Comparison of ENCODE assay signal across 9 cellular contexts in genomic region chr15:88648357-88649214, GRCh38. TPM values are rescaled to one million over a fixed set of nuclear protein-coding genes. Genes with fewer than 3 reads are reported as not detected.
DNase-seq lines count a peak whose midpoint lies in the region; ATAC-seq and TF ChIP-seq lines count a peak whose summit lies in the region.
"Had no signal": no experiment of that assay in that cellular context is flagged by ENCODE, and none has a peak within 500 bp of the region (broad histone marks: within the 10 kb centered on the region; RNA-seq: fewer than 3 reads in every experiment).

No MANE protein-coding gene starts in this region.

- BruUV-seq in PC-3 (replicated peaks; lab: Mats Ljungman, UMichigan): TSS peak; percentile 14

- H3K36me3 ChIP-seq in ACC112 (ENCODE audit: insufficient read depth, low read length): no peaks in the 10 kb centered on the region
- H3K36me3 ChIP-seq in PC-3 (ENCODE audit: low read depth, low read length): no peaks in the 10 kb centered on the region
- H3K36me3 ChIP-seq in mucosa of stomach (ENCODE audit: control insufficient read depth, insufficient read depth, low read length): no peaks in the 10 kb centered on the region

- H3K4me2 ChIP-seq in PC-3 (ENCODE audit: low read length): peak overlapping the region; percentile 75

- peak; percentile 67 for ATAC-seq in PC-3

- H3K9me2 ChIP-seq in PC-3 (replicated peaks; ENCODE audit: low read length): no peaks in the 10 kb centered on the region

- no peaks in the 10 kb centered on the region for H3K27me3 Mint-ChIP-seq in dendritic cell treated with granulocyte-macrophage colony-stimulating factor and Interleukin-4, amounts not matched to agents 40 ng/mL and 50 ng/mL, for 4 days

- DNase-seq in PC-3: peak; percentile 64
- DNase-seq in RPMI8226: no peak
- DNase-seq in middle frontal gyrus (ENCODE audit: extremely low spot score, low spot score): no peak
- no peak for DNase-seq in NCI-H1092 (lab: John Stamatoyannopoulos, UW)
- DNase-seq in NCI-H345 (lab: John Stamatoyannopoulos, UW): no peak

- H3K4me1 ChIP-seq in ACC112 (ENCODE audit: control insufficient read depth, insufficient read depth, low read length, unreplicated experiment) (peaks cover 22% of the 10 kb centered on the region), PC-3 (ENCODE audit: insufficient read depth, low read length) (peaks cover 32% of the 10 kb centered on the region), mucosa of stomach (ENCODE audit: control insufficient read depth, insufficient read depth, low read length) (peaks cover 35% of the 10 kb centered on the region)

- CTCF ChIA-PET in PC-3 (lab: Charles Lee): no interaction called here

- intact Hi-C loops in PC-3 (cut with micrococcal nuclease): no loop called here
- intact Hi-C loops in dendritic cell treated with granulocyte-macrophage colony-stimulating factor and Interleukin-4, amounts not matched to agents 40 ng/mL and 50 ng/mL, for 4 days (cut with micrococcal nuclease): no loop called here

- H3K27me3 ChIP-seq in ACC112 (ENCODE audit: insufficient read depth, low read length): no peaks in the 10 kb centered on the region
- H3K27me3 ChIP-seq in PC-3 (ENCODE audit: low read length): no peaks in the 10 kb centered on the region
- H3K27me3 ChIP-seq in mucosa of stomach (ENCODE audit: control insufficient read depth, insufficient read depth, low read length): no peaks in the 10 kb centered on the region

- no peaks in the 10 kb centered on the region for H3F3A ChIP-seq in PC-3 (ENCODE audit: low read length, unreplicated experiment)

- H4K20me1 ChIP-seq in PC-3 (ENCODE audit: low read length): no peaks in the 10 kb centered on the region

- H3K4me3 Mint-ChIP-seq in dendritic cell treated with granulocyte-macrophage colony-stimulating factor and Interleukin-4, amounts not matched to agents 40 ng/mL and 50 ng/mL, for 4 days: no peak overlapping the region
- H3K4me3 Mint-ChIP-seq: mesothelial cell of epicardium had no signal

- peak overlapping the region; percentile 21 for H3K27ac Mint-ChIP-seq in dendritic cell treated with granulocyte-macrophage colony-stimulating factor and Interleukin-4, amounts not matched to agents 40 ng/mL and 50 ng/mL, for 4 days
- H3K27ac Mint-ChIP-seq: mesothelial cell of epicardium had no signal

- H3K9me3 Mint-ChIP-seq in dendritic cell treated with granulocyte-macrophage colony-stimulating factor and Interleukin-4, amounts not matched to agents 40 ng/mL and 50 ng/mL, for 4 days: no peaks in the 10 kb centered on the region
- H3K9me3 Mint-ChIP-seq: mesothelial cell of epicardium had no signal

- peak overlapping the region; percentile 28; the same call in 1 of the 2 replicates for H3K4me3 ChIP-seq in ACC112 (ENCODE audit: low read depth, low read length)
- peak overlapping the region; percentile 40 for H3K4me3 ChIP-seq in PC-3 (ENCODE audit: low read length)
- H3K4me3 ChIP-seq in mucosa of stomach (ENCODE audit: low read length): peak overlapping the region; percentile 16

- H3K36me3 Mint-ChIP-seq in dendritic cell treated with granulocyte-macrophage colony-stimulating factor and Interleukin-4, amounts not matched to agents 40 ng/mL and 50 ng/mL, for 4 days (ENCODE audit: low read depth): no peaks in the 10 kb centered on the region
- H3K36me3 Mint-ChIP-seq: mesothelial cell of epicardium had no signal

- TF ChIP-seq CTCF in PC-3 (conservative IDR thresholded peaks at IDR 0.05; ENCODE audit: low read depth, low read length): no peak

- H3K9ac ChIP-seq in PC-3 (ENCODE audit: low read length): peak overlapping the region; percentile 88
- H3K9ac ChIP-seq in mucosa of stomach (ENCODE audit: low read length): peak overlapping the region; percentile 60

- POLR2A ChIA-PET in PC-3 (lab: Charles Lee; ENCODE audit: unreplicated experiment): no interaction called here

- peak overlapping the region; percentile 95 for H3K27ac ChIP-seq in ACC112 (ENCODE audit: low read depth, low read length)
- H3K27ac ChIP-seq in PC-3 (ENCODE audit: low read length): peak overlapping the region; percentile 99

- H3K9me3 ChIP-seq in PC-3 (ENCODE audit: low read length) (no peaks in the 10 kb centered on the region), mucosa of stomach (ENCODE audit: control insufficient read depth, low read length) (no peaks in the 10 kb centered on the region)

- peaks cover 13% of the 10 kb centered on the region for H3K4me1 Mint-ChIP-seq in dendritic cell treated with granulocyte-macrophage colony-stimulating factor and Interleukin-4, amounts not matched to agents 40 ng/mL and 50 ng/mL, for 4 days (ENCODE audit: low read depth)

- H2AFZ ChIP-seq in ACC112 (ENCODE audit: low read length, unreplicated experiment): no peak overlapping the region
- no peak overlapping the region for H2AFZ ChIP-seq in PC-3 (ENCODE audit: low read length)

- H3K79me2 ChIP-seq in ACC112 (ENCODE audit: control insufficient read depth, insufficient read depth, low read length, unreplicated experiment) (no peaks in the 10 kb centered on the region), PC-3 (ENCODE audit: low read length) (no peaks in the 10 kb centered on the region)

RNA-seq across cellular contexts. Expression of gene ISG20, which starts 9.8 kb away (rescaled TPM):
- 48.6 and 64.0 TPM in 2 replicates for total RNA-seq in PC-3 (2014; rRNA removed)

RNA-seq across cellular contexts. Expression of gene AEN, which starts 27.4 kb away (rescaled TPM):
- 81.3 and 98.7 TPM in 2 replicates for total RNA-seq in PC-3 (2014; rRNA removed)
